In the genomic region with DNA sequence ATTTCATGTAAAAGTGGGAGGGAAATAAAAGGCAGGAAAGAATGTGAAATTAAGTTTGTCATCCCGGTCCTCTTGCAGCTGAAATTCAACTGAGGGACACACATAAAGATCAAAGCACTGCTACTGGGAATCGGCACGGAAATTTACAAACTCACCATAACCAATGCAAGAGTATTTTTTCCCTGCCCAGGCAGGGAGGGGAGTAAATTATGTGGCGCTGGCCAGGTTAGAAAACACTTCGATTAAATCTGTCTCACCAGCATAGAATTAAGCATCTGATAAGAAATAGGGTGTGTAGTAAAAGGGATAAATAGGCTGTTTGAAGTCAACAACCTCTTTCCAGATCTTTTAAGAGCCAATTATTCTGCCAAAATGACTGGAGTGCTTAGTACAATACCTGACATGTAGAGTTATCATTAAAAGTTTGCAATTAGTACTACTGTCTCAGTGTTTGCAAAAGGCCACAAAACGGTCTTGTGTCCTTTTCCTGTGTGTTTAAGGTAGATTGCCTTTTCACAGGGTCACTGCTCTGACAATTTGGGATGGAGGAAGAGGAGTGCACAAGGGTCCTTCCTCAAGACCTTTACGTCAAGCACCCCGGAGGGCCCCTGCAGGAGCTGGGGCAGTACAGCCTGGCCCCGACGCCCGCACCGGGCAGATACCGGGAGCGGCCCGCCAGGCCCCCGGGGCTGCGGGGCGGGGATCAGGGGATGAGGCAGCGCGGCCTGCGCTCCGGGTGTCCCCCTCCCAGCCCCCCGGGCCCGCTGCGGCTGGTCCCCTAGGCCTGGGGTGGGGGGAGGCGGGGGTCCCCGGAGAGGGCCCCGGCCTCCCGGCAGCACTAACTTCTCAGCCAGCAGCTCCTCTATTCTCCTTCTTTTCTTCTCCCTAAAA, we compare ENCODE assay signal across 8 cellular contexts. TPM values are rescaled to one million over a fixed set of nuclear protein-coding genes. Genes with fewer than 3 reads are reported as not detected.
DNase-seq lines count a peak whose midpoint lies in the region; ATAC-seq, FAIRE-seq and TF ChIP-seq lines count a peak whose summit lies in the region.

No MANE protein-coding gene starts in this region.

- peak overlapping the region; percentile 96 for H3K9ac ChIP-seq in Loucy (ENCODE audit: low read depth, low read length, poor library complexity, severe bottlenecking)
- H3K9ac ChIP-seq in GM12878 (ENCODE audit: control insufficient read depth, insufficient read depth, low read length) = peak overlapping the region; percentile 77

- ATAC-seq in GM12878 (peak; percentile 25), HG02763 (IDR thresholded peaks at IDR 0.05; ENCODE audit: unreplicated experiment) (no peak)
- ATAC-seq in stimulated activated naive B cell treated with anti-CD40 and anti-IgM and Interleukin-4, amounts not matched to agents 10 μg/mL and 1 μg/mL and 100 μg/mL, for 72 hours (replicated peaks) = peak; percentile 18 to 22

- DNase-seq in activated effector memory CD4-positive, alpha-beta T cell treated with anti-CD3 and anti-CD28 coated beads, Interleukin-2, amount 50 U/mL, for 16 hours = peak; percentile 70
- no peak for DNase-seq in activated effector memory CD4-positive, alpha-beta T cell treated with Interleukin-2 at 50 U/mL for 16 hours
- DNase-seq in GM12878 (ENCODE audit: low read depth, low spot score) (no peak), immature natural killer cell (no peak), glomerular visceral epithelial cell (ENCODE audit: extremely low spot score) (no peak)
- DNase-seq in stimulated activated naive B cell treated with anti-CD40 and anti-IgM and Interleukin-4, amounts not matched to agents 10 μg/mL and 1 μg/mL and 100 μg/mL, for 72 hours = no peak

- H2AFZ ChIP-seq in Loucy (ENCODE audit: low read length) (no peak overlapping the region), GM12878 (ENCODE audit: control insufficient read depth, low read depth, low read length) (no peak overlapping the region)

- peaks cover 58% of the 10 kb centered on the region for H3K79me2 ChIP-seq in Loucy (ENCODE audit: insufficient read depth, low read length)
- H3K79me2 ChIP-seq in GM12878 (ENCODE audit: control insufficient read depth, insufficient read depth, low read length) = peaks cover 40% of the 10 kb centered on the region

- TF ChIP-seq EP300 in GM12878 (IDR thresholded peaks at IDR 0.05; ENCODE audit: borderline replicate concordance in 1 of 2, control insufficient read depth in 1 of 2, low read depth in 2 of 2, low read length in 2 of 2) = no peak

- peaks cover 0 to 1% (median 0%) of the 10 kb centered on the region in 3 donors for H3K27me3 Mint-ChIP-seq in immature natural killer cell (ENCODE audit: low read depth in 3 of 3)
- H3K27me3 Mint-ChIP-seq in stimulated activated naive B cell treated with anti-CD40 and anti-IgM and Interleukin-4, amounts not matched to agents 10 μg/mL and 1 μg/mL and 100 μg/mL, for 72 hours = no peaks in the 10 kb centered on the region

- FAIRE-seq in GM12878 (lab: Jason Lieb, UNC) = no peak

- WGBS in GM12878 (ENCODE audit: insufficient coverage, insufficient replicate concordance, low lambda C conversion rate, missing lambda C conversion rate) = under 1% methylated on average over 24 of the region's 29 CpGs

- H3K4me1 Mint-ChIP-seq in immature natural killer cell = peaks cover 63 to 71% of the 10 kb centered on the region in 2 donors
- H3K4me1 Mint-ChIP-seq in stimulated activated naive B cell treated with anti-CD40 and anti-IgM and Interleukin-4, amounts not matched to agents 10 μg/mL and 1 μg/mL and 100 μg/mL, for 72 hours = peaks cover 30 to 57% of the 10 kb centered on the region in 2 donors

- H3K36me3 Mint-ChIP-seq in immature natural killer cell = peaks cover 0 to 3% (median 0%) of the 10 kb centered on the region in 3 donors
- H3K36me3 Mint-ChIP-seq in stimulated activated naive B cell treated with anti-CD40 and anti-IgM and Interleukin-4, amounts not matched to agents 10 μg/mL and 1 μg/mL and 100 μg/mL, for 72 hours = peaks cover 4 to 7% of the 10 kb centered on the region in 2 donors

- no peaks in the 10 kb centered on the region for H3K9me2 ChIP-seq in Loucy (replicated peaks; ENCODE audit: low read depth, low read length)

- H3K4me3 ChIP-seq in Loucy (ENCODE audit: low read length, poor library complexity, severe bottlenecking) = peak overlapping the region; percentile 90
- peak overlapping the region; percentile 89 for H3K4me3 ChIP-seq in GM12878

- H3K27ac Mint-ChIP-seq in immature natural killer cell = peak overlapping the region; percentile 83 to 95 (median 85)
- H3K27ac Mint-ChIP-seq in stimulated activated naive B cell treated with anti-CD40 and anti-IgM and Interleukin-4, amounts not matched to agents 10 μg/mL and 1 μg/mL and 100 μg/mL, for 72 hours = peak overlapping the region; percentile 79

- peaks cover 9% of the 10 kb centered on the region; the same call in 1 of the 2 replicates for H3F3A ChIP-seq in Loucy (ENCODE audit: low read depth)

- H3K4me2 ChIP-seq in Loucy (ENCODE audit: low read depth, low read length, poor library complexity, severe bottlenecking) (peak overlapping the region; percentile 83), GM12878 (ENCODE audit: control insufficient read depth, insufficient read depth) (peak overlapping the region; percentile 64)

- TF ChIP-seq CTCF in Loucy (conservative IDR thresholded peaks at IDR 0.05; ENCODE audit: low read length) (no peak), GM12878 (IDR thresholded peaks at IDR 0.05 in 2 of 3, conservative IDR thresholded peaks at IDR 0.05 in 1 of 3; ENCODE audit: control insufficient read depth in 2 of 3, extremely low read depth in 1 of 3, insufficient read depth in 1 of 3, low read depth in 3 of 3, low read length in 3 of 3) (no peak)

- H3K4me1 ChIP-seq in Loucy (ENCODE audit: insufficient read depth, low read length, poor library complexity, severe bottlenecking) (peaks cover 61% of the 10 kb centered on the region), GM12878 (ENCODE audit: control insufficient read depth, insufficient read depth, low read length) (peaks cover 31% of the 10 kb centered on the region)

- no peaks in the 10 kb centered on the region for H3K9me3 ChIP-seq in Loucy (ENCODE audit: insufficient read depth, low read depth, low read length)
- no peaks in the 10 kb centered on the region for H3K9me3 ChIP-seq in GM12878 (replicated peaks; ENCODE audit: control insufficient read depth, insufficient read depth, low read length)

- in situ Hi-C loops in GM12878 (cut with MboI) = no loop called here

- no peaks in the 10 kb centered on the region for H3K9me3 Mint-ChIP-seq in immature natural killer cell
- no peaks in the 10 kb centered on the region for H3K9me3 Mint-ChIP-seq in stimulated activated naive B cell treated with anti-CD40 and anti-IgM and Interleukin-4, amounts not matched to agents 10 μg/mL and 1 μg/mL and 100 μg/mL, for 72 hours

- BruUV-seq in GM12878 (replicated peaks; lab: Mats Ljungman, UMichigan) = TSS peak; percentile 72

- POLR2A ChIA-PET in GM12878 (lab: Charles Lee) = interaction anchor here (1.9 to 4.2 kb wide), 3 partner anchors 10 to 28 kb away, joined by 5 to 14 read pairs (median 10); partner anchors contain the start of gene TMF1

- no peak for TF ChIP-seq POLR2A in GM12878 (IDR thresholded peaks at IDR 0.05; ENCODE audit: low read depth, low read length)

- H3K27ac ChIP-seq in GM12878 (ENCODE audit: control insufficient read depth, insufficient read depth) = peak overlapping the region; percentile 51

- no peak for TF ChIP-seq RAD21 in GM12878 (IDR thresholded peaks at IDR 0.05; ENCODE audit: insufficient read depth, low read depth, low read length)

- CTCF ChIA-PET in GM12878 (lab: Yijun Ruan, JAX) = no interaction called here

- peak overlapping the region; percentile 80 to 96 (median 84) for H3K4me3 Mint-ChIP-seq in immature natural killer cell
- peak overlapping the region; percentile 83 to 84 for H3K4me3 Mint-ChIP-seq in stimulated activated naive B cell treated with anti-CD40 and anti-IgM and Interleukin-4, amounts not matched to agents 10 μg/mL and 1 μg/mL and 100 μg/mL, for 72 hours

- RAD21 ChIA-PET in GM12878 (lab: Charles Lee; ENCODE audit: unreplicated experiment) = interaction anchor here (1.0 to 7.2 kb wide), 6 partner anchors 10 to 39 kb away, joined by 3 to 78 read pairs (median 6); no protein-coding TSS in a partner anchor

- H4K20me1 ChIP-seq in Loucy (ENCODE audit: insufficient read depth, low read length, poor library complexity, severe bottlenecking) = peaks cover 25% of the 10 kb centered on the region
- H4K20me1 ChIP-seq in GM12878 (ENCODE audit: control insufficient read depth, insufficient read depth) = no peaks in the 10 kb centered on the region

- SMC1A ChIA-PET in GM12878 (lab: Charles Lee; ENCODE audit: uncharacterized antibody, unreplicated experiment) = interaction anchor here (0.7 to 19.6 kb wide), 7 partner anchors 9 to 56 kb away, joined by 3 to 234 read pairs (median 5); partner anchors contain the start of gene TMF1

- intact Hi-C loops in GM12878 (cut with micrococcal nuclease; ENCODE audit: unreplicated experiment) = loop anchor here (5.0 to 10.0 kb wide), 2 partner anchors 123 to 1425 kb away; partner anchors contain the start of gene SUCLG2

- no peaks in the 10 kb centered on the region for H3K36me3 ChIP-seq in Loucy (ENCODE audit: insufficient read depth, low read length)
- no peaks in the 10 kb centered on the region for H3K36me3 ChIP-seq in GM12878 (ENCODE audit: control insufficient read depth in 2 of 2, insufficient read depth in 2 of 2, low read length in 1 of 2)

- no peaks in the 10 kb centered on the region for H3K27me3 ChIP-seq in Loucy (ENCODE audit: insufficient read depth, low read length, poor library complexity, severe bottlenecking)
- H3K27me3 ChIP-seq in GM12878 (replicated peaks in 1 of 2; ENCODE audit: control insufficient read depth in 2 of 2, insufficient read depth in 2 of 2, low read length in 1 of 2) = no peaks in the 10 kb centered on the region

RNA-seq across cellular contexts. Expression of gene UBA3, which starts 0.7 kb away (rescaled TPM):
- 154 and 155 TPM in 2 replicates for total RNA-seq in GM12878 (2013; cell fraction: nucleolus; rRNA removed)
- total RNA-seq in GM12878 (2014; rRNA removed) (77.0 and 95.8 TPM in 2 replicates), GM12878 (2014; rRNA removed; fragmentation: Illumina TruSeq; extraction: Trizol) (83.8 and 92.5 TPM in 2 replicates), GM12878 (2021) (72.5 and 73.9 TPM in 2 replicates)
- 16.8 TPM for polyA plus RNA-seq in GM12878 (2011; ENCODE audit: low read depth)
- polyA plus RNA-seq in GM12878 (2011; rRNA removed) (116 and 190 TPM in 2 replicates), GM12878 (2014; fragmentation: Illumina TruSeq; extraction: Trizol) (103 and 139 TPM in 2 replicates), GM12878 (2014; fragmentation: Nextera tagmentation; extraction: Ambion mirVana) (100 to 1,000 TPM; 106 to 131 TPM), GM12878 (2014; rRNA removed) (64.8 and 72.9 TPM in 2 replicates), GM12878 (2016; fragmentation: Nextera tagmentation; extraction: Ambion mirVana) (100 to 1,000 TPM; 100 to 108 TPM), immature natural killer cell (100 to 1,000 TPM in 1 of 3 donors, 10 to 100 TPM in 2; 45.3 to 110 (median 47.1) TPM)
- 38.9 and 49.0 TPM in 2 replicates for polyA plus RNA-seq in GM12878 (2011; cell fraction: cytosol; rRNA removed)
- polyA plus RNA-seq in GM12878 (2011; cell fraction: nucleus; rRNA removed) = 102 and 104 TPM in 2 replicates
- 32.1 and 36.7 TPM in 2 replicates for polyA plus RNA-seq in GM12878 (2012)
- 38.1 and 50.0 TPM in 2 replicates for polyA minus RNA-seq in GM12878 (2011; rRNA and poly(A)+ RNA removed)
- polyA minus RNA-seq in GM12878 (2011; cell fraction: cytosol; rRNA and poly(A)+ RNA removed) = 21.7 and 27.0 TPM in 2 replicates
- 40.0 and 61.1 TPM in 2 replicates for polyA minus RNA-seq in GM12878 (2011; cell fraction: nucleus; rRNA and poly(A)+ RNA removed)

RNA-seq across cellular contexts. Expression of gene ARL6IP5, which starts 5.2 kb away (rescaled TPM):
- total RNA-seq in GM12878 (2013; cell fraction: nucleolus; rRNA removed) = 74.1 and 86.4 TPM in 2 replicates
- total RNA-seq in GM12878 (2014; rRNA removed) (95.9 and 109 TPM in 2 replicates), GM12878 (2014; rRNA removed; fragmentation: Illumina TruSeq; extraction: Trizol) (77.9 and 78.2 TPM in 2 replicates), GM12878 (2021) (95.7 and 98.3 TPM in 2 replicates)
- 42.4 TPM for polyA plus RNA-seq in GM12878 (2011; ENCODE audit: low read depth)
- polyA plus RNA-seq in GM12878 (2011; rRNA removed) (244 and 334 TPM in 2 replicates), GM12878 (2014; fragmentation: Illumina TruSeq; extraction: Trizol) (139 and 158 TPM in 2 replicates), GM12878 (2014; fragmentation: Nextera tagmentation; extraction: Ambion mirVana) (100 to 1,000 TPM; 269 to 310 TPM), GM12878 (2014; rRNA removed) (84.1 and 95.2 TPM in 2 replicates), GM12878 (2016; fragmentation: Nextera tagmentation; extraction: Ambion mirVana) (100 to 1,000 TPM; 156 to 162 TPM), immature natural killer cell (100 to 1,000 TPM; 423 to 653 (median 503) TPM)
- polyA plus RNA-seq in GM12878 (2011; cell fraction: cytosol; rRNA removed) = 123 and 129 TPM in 2 replicates
- 51.0 and 59.5 TPM in 2 replicates for polyA plus RNA-seq in GM12878 (2011; cell fraction: nucleus; rRNA removed)
- polyA plus RNA-seq in GM12878 (2012) = 62.8 and 88.5 TPM in 2 replicates
- 134 and 166 TPM in 2 replicates for polyA minus RNA-seq in GM12878 (2011; rRNA and poly(A)+ RNA removed)
- polyA minus RNA-seq in GM12878 (2011; cell fraction: cytosol; rRNA and poly(A)+ RNA removed) = 41.7 and 42.1 TPM in 2 replicates
- polyA minus RNA-seq in GM12878 (2011; cell fraction: nucleus; rRNA and poly(A)+ RNA removed) = 21.5 and 32.9 TPM in 2 replicates

RNA-seq across cellular contexts. Expression of gene TMF1, which starts 27.4 kb away (rescaled TPM):
- total RNA-seq in GM12878 (2013; cell fraction: nucleolus; rRNA removed) = 88.0 and 127 TPM in 2 replicates
- total RNA-seq in GM12878 (2014; rRNA removed) (15.8 and 16.5 TPM in 2 replicates), GM12878 (2014; rRNA removed; fragmentation: Illumina TruSeq; extraction: Trizol) (22.9 and 23.2 TPM in 2 replicates), GM12878 (2021) (18.5 and 19.0 TPM in 2 replicates)
- polyA plus RNA-seq in GM12878 (2011; ENCODE audit: low read depth) = 8.5 TPM
- polyA plus RNA-seq in GM12878 (2011; rRNA removed) (17.1 and 33.3 TPM in 2 replicates), GM12878 (2014; fragmentation: Illumina TruSeq; extraction: Trizol) (18.1 and 20.5 TPM in 2 replicates), GM12878 (2014; fragmentation: Nextera tagmentation; extraction: Ambion mirVana) (1 to 10 TPM; 7.1 to 7.9 TPM), GM12878 (2014; rRNA removed) (13.3 and 23.8 TPM in 2 replicates), GM12878 (2016; fragmentation: Nextera tagmentation; extraction: Ambion mirVana) (10 to 100 TPM; 23.4 to 24.5 TPM), immature natural killer cell (10 to 100 TPM; 18.5 to 41.0 (median 22.4) TPM)
- 6.1 and 6.8 TPM in 2 replicates for polyA plus RNA-seq in GM12878 (2011; cell fraction: cytosol; rRNA removed)
- polyA plus RNA-seq in GM12878 (2011; cell fraction: nucleus; rRNA removed) = 10.8 and 21.1 TPM in 2 replicates
- polyA plus RNA-seq in GM12878 (2012) = 18.8 and 25.0 TPM in 2 replicates
- 22.6 and 29.0 TPM in 2 replicates for polyA minus RNA-seq in GM12878 (2011; rRNA and poly(A)+ RNA removed)
- polyA minus RNA-seq in GM12878 (2011; cell fraction: cytosol; rRNA and poly(A)+ RNA removed) = 8.6 and 10.2 TPM in 2 replicates
- polyA minus RNA-seq in GM12878 (2011; cell fraction: nucleus; rRNA and poly(A)+ RNA removed) = 16.4 and 18.5 TPM in 2 replicates

RNA-seq across cellular contexts. Expression of gene LMOD3, which starts 42.9 kb away (rescaled TPM):
- total RNA-seq in GM12878 (2013; cell fraction: nucleolus; rRNA removed) = not detected in 2 replicates
- 0.06 TPM in 1 of 2 replicates, not detected in the other for total RNA-seq in GM12878 (2014; rRNA removed)
- 0.05 and 0.09 TPM in 2 replicates for total RNA-seq in GM12878 (2014; rRNA removed; fragmentation: Illumina TruSeq; extraction: Trizol)
- 0.08 TPM in 1 of 2 replicates, not detected in the other for total RNA-seq in GM12878 (2021)
- not detected for polyA plus RNA-seq in GM12878 (2011; ENCODE audit: low read depth)
- polyA plus RNA-seq in GM12878 (2011; rRNA removed) = not detected in 2 replicates
- not detected in 2 replicates for polyA plus RNA-seq in GM12878 (2011; cell fraction: cytosol; rRNA removed)
- polyA plus RNA-seq in GM12878 (2011; cell fraction: nucleus; rRNA removed) = not detected in 2 replicates
- 0.03 and 0.08 TPM in 2 replicates for polyA plus RNA-seq in GM12878 (2012)
- 0.04 TPM in 1 of 2 replicates, not detected in the other for polyA plus RNA-seq in GM12878 (2014; fragmentation: Illumina TruSeq; extraction: Trizol)
- under 1 TPM; 0.11 to 0.13 TPM for polyA plus RNA-seq in GM12878 (2014; fragmentation: Nextera tagmentation; extraction: Ambion mirVana)
- polyA plus RNA-seq in GM12878 (2014; rRNA removed) = 0.04 and 0.13 TPM in 2 replicates
- polyA plus RNA-seq in GM12878 (2016; fragmentation: Nextera tagmentation; extraction: Ambion mirVana) = under 1 TPM; 0.09 to 0.20 TPM
- polyA minus RNA-seq in GM12878 (2011; rRNA and poly(A)+ RNA removed) = not detected in 2 replicates
- not detected in 2 replicates for polyA minus RNA-seq in GM12878 (2011; cell fraction: cytosol; rRNA and poly(A)+ RNA removed)
- not detected in 2 replicates for polyA minus RNA-seq in GM12878 (2011; cell fraction: nucleus; rRNA and poly(A)+ RNA removed)
- under 1 TPM in 2 of 3 donors, not detected in 1; 0.08 to 0.13 TPM for polyA plus RNA-seq in immature natural killer cell
